ENCODE assay signal across 11 cellular contexts in the genomic region with DNA sequence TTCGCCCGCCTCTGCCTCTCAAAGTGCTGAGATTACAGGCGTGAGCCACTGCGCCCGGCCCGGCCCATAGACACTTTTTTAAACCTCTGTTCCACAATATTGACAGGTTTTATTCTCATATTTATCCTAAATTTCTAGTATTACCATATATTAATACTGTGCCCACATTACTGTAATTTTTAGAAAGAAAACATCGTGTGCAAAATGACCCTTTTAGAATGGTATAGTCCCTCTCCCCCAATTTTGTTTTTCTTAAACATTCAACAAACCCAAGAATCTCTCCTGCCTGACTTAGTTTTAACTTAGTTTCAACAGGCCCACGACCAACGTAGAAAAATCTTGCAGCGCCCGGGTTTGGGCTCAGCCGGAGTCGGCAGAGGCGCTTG. TPM values are rescaled to one million over a fixed set of nuclear protein-coding genes. Genes with fewer than 3 reads are reported as not detected.
A peak's percentile ranks its signal among the peaks of the same experiment; 100 is the strongest.
DNase-seq lines count a peak whose midpoint lies in the region; ATAC-seq and TF ChIP-seq lines count a peak whose summit lies in the region.
"Had no signal": no experiment of that assay in that cellular context is flagged by ENCODE, and none has a peak within 500 bp of the region (broad histone marks: within the 10 kb centered on the region; RNA-seq: fewer than 3 reads in every experiment).

No MANE protein-coding gene starts in this region.

- ATAC-seq in HG02981 (IDR thresholded peaks at IDR 0.05; ENCODE audit: unreplicated experiment) (no peak), GM19452 (IDR thresholded peaks at IDR 0.05; ENCODE audit: unreplicated experiment) (no peak), HG03460 (IDR thresholded peaks at IDR 0.05; ENCODE audit: unreplicated experiment) (no peak)

- no peak overlapping the region for H2BK120ac ChIP-seq in neuronal stem cell (ENCODE audit: low read depth, low read length)

- H4K8ac ChIP-seq in neuronal stem cell (ENCODE audit: low read depth, low read length) = no peak overlapping the region

- H3K4me2 ChIP-seq in OCI-LY3 (ENCODE audit: low read length) (peak overlapping the region; percentile 95), neuronal stem cell (ENCODE audit: insufficient read depth, low read length, poor library complexity, severe bottlenecking) (peak overlapping the region; percentile 56)

- H3K27me3 ChIP-seq in OCI-LY3 (ENCODE audit: low read depth, low read length) (no peaks in the 10 kb centered on the region), neuronal stem cell (ENCODE audit: control insufficient read depth in 3 of 3, insufficient read depth in 3 of 3, low read depth in 1 of 3, low read length in 3 of 3) (peaks cover 37 to 99% (median 89%) of the 10 kb centered on the region in 3 experiments)

- H3K27ac ChIP-seq in OCI-LY3 (ENCODE audit: low read length) (no peak overlapping the region), coronary artery (no peak overlapping the region), neuronal stem cell (replicated peaks; ENCODE audit: low read length) (no peak overlapping the region)
- H3K27ac ChIP-seq: skin epidermis had no signal

- no peak overlapping the region for H3K27ac Mint-ChIP-seq in CD14-positive monocyte

- no peak overlapping the region for H2BK12ac ChIP-seq in neuronal stem cell (ENCODE audit: low read length)

- peak overlapping the region; percentile 56 to 87 for H3K4me3 Mint-ChIP-seq in CD14-positive monocyte

- H3K4ac ChIP-seq in neuronal stem cell (ENCODE audit: low read length) = no peak overlapping the region

- H3K36me3 ChIP-seq in OCI-LY3 (replicated peaks; ENCODE audit: low read depth, low read length) (no peaks in the 10 kb centered on the region), neuronal stem cell (replicated peaks in 1 of 2; ENCODE audit: control insufficient read depth in 2 of 2, insufficient read depth in 2 of 2, low read length in 2 of 2) (no peaks in the 10 kb centered on the region)

- H3K4me3 ChIP-seq in OCI-LY3 (ENCODE audit: low read length) (peak overlapping the region; percentile 86), coronary artery (peak overlapping the region; percentile 67), neuronal stem cell (ENCODE audit: low read length in 2 of 2) (no peak overlapping the region)

- no peak overlapping the region for H2AK5ac ChIP-seq in neuronal stem cell (ENCODE audit: low read depth, low read length)

- WGBS in neuronal stem cell (ENCODE audit: extremely low coverage in 2 of 2, insufficient read length in 2 of 2, insufficient replicate concordance in 1 of 2), 2 donors = no CpG with 5 or more reads among the region's 14 CpGs

- TF ChIP-seq CTCF in CD14-positive monocyte (IDR thresholded peaks at IDR 0.05) (no peak), OCI-LY3 (IDR thresholded peaks at IDR 0.05; ENCODE audit: low read depth, low read length) (no peak), coronary artery (IDR thresholded peaks at IDR 0.05) (no peak)

- H3K27me3 Mint-ChIP-seq in CD14-positive monocyte (ENCODE audit: low read depth in 3 of 3) = peaks cover 94 to 97% (median 96%) of the 10 kb centered on the region in 3 donors

- peaks cover 20% of the 10 kb centered on the region for H3K4me1 Mint-ChIP-seq in CD14-positive monocyte

- H3K4me1 ChIP-seq in OCI-LY3 (ENCODE audit: low read length) (no peaks in the 10 kb centered on the region), neuronal stem cell (ENCODE audit: control insufficient read depth in 2 of 2, insufficient read depth in 1 of 2, low read depth in 1 of 2, low read length in 2 of 2) (peaks cover 0 to 4% of the 10 kb centered on the region in 2 donors)

- no peak for DNase-seq in CD14-positive monocyte (ENCODE audit: low spot score)
- no peak for DNase-seq in coronary artery (ENCODE audit: low spot score)
- DNase-seq in neuronal stem cell (ENCODE audit: low spot score) = no peak
- DNase-seq in occipital lobe (lab: John Stamatoyannopoulos, UW) = no peak

- no peak overlapping the region for H3K14ac ChIP-seq in neuronal stem cell (ENCODE audit: low read length)

- no peak overlapping the region for H3K23ac ChIP-seq in neuronal stem cell (ENCODE audit: low read depth, low read length, poor library complexity)

- H3K79me2 ChIP-seq in OCI-LY3 (ENCODE audit: low read length) = no peaks in the 10 kb centered on the region

- H3K79me1 ChIP-seq in neuronal stem cell (ENCODE audit: low read depth, low read length) = no peaks in the 10 kb centered on the region

- H2AFZ ChIP-seq in OCI-LY3 (ENCODE audit: low read depth, low read length) (0 out of 2 replicates have a peak overlapping the region, but pooled peaks have one; percentile 79), neuronal stem cell (ENCODE audit: low read length) (peak overlapping the region; percentile 81)

- no peak overlapping the region for H4K91ac ChIP-seq in neuronal stem cell (ENCODE audit: low read depth, low read length, poor library complexity)

- peak overlapping the region; percentile 75 for H3K18ac ChIP-seq in neuronal stem cell (ENCODE audit: low read length)

- H3K9ac ChIP-seq in OCI-LY3 (ENCODE audit: low read length) (peak overlapping the region; percentile 49; the same call in 1 of the 2 replicates), neuronal stem cell (ENCODE audit: low read depth, low read length, poor library complexity) (no peak overlapping the region)

- H3K9me3 ChIP-seq in OCI-LY3 (ENCODE audit: insufficient read depth, low read length) (no peaks in the 10 kb centered on the region), neuronal stem cell (replicated peaks in 1 of 2; ENCODE audit: control insufficient read depth in 2 of 2, insufficient read depth in 1 of 2, low read depth in 1 of 2, low read length in 2 of 2) (no peaks in the 10 kb centered on the region)

- H4K20me1 ChIP-seq in OCI-LY3 (ENCODE audit: insufficient read depth, low read length) = no peaks in the 10 kb centered on the region

- H3K36me3 Mint-ChIP-seq in CD14-positive monocyte = peaks cover 0 to 5% of the 10 kb centered on the region in 2 donors

- no peak overlapping the region for H2BK15ac ChIP-seq in neuronal stem cell (ENCODE audit: low read length)

- no peak overlapping the region for H2BK5ac ChIP-seq in neuronal stem cell (ENCODE audit: low read length)

- intact Hi-C loops in CD14-positive monocyte (cut with micrococcal nuclease) = no loop called here

- H3K9me3 Mint-ChIP-seq in CD14-positive monocyte = peaks cover 0 to 29% (median 6%) of the 10 kb centered on the region in 7 donors

RNA-seq across cellular contexts. Expression of a gene that starts 9.1 kb away (rescaled TPM):
- polyA plus RNA-seq in CD14-positive monocyte = not detected
- polyA plus RNA-seq in neuronal stem cell (2013, experiment 1 of 2) = 0.03 TPM
- 0.03 TPM for polyA plus RNA-seq in neuronal stem cell (2013, experiment 2 of 2)
- total RNA-seq in occipital lobe = not detected
- total RNA-seq: fibroblast of lung, OCI-LY7 had no signal
- polyA plus RNA-seq: fibroblast of lung had no signal

RNA-seq across cellular contexts. Expression of a gene that starts 28.5 kb away (rescaled TPM):
- not detected for polyA plus RNA-seq in CD14-positive monocyte
- polyA plus RNA-seq in neuronal stem cell (2013, experiment 1 of 2) = not detected
- not detected for polyA plus RNA-seq in neuronal stem cell (2013, experiment 2 of 2)
- not detected for total RNA-seq in occipital lobe
- total RNA-seq: fibroblast of lung, OCI-LY7 had no signal
- polyA plus RNA-seq: fibroblast of lung had no signal

RNA-seq across cellular contexts. Expression of a gene that starts 40.2 kb away (rescaled TPM):
- not detected for polyA plus RNA-seq in CD14-positive monocyte
- not detected for polyA plus RNA-seq in neuronal stem cell (2013, experiment 1 of 2)
- not detected for polyA plus RNA-seq in neuronal stem cell (2013, experiment 2 of 2)
- not detected for total RNA-seq in occipital lobe
- total RNA-seq: fibroblast of lung, OCI-LY7 had no signal
- polyA plus RNA-seq: fibroblast of lung had no signal

Comparison
In these comparisons a context has a peak if more than half of its experiments do, and no peak if none do; other contexts are left out.
1. H3K4me3 ChIP-seq: peak in OCI-LY3 (single experiment) and coronary artery (single experiment); none in neuronal stem cell (0 of 2).